ENCODE assay signal across 1 cellular context in genomic region chr12:68745904-68746571, GRCh38.
A peak's percentile ranks its signal among the peaks of the same experiment; 100 is the strongest.
TF ChIP-seq lines count a peak whose summit lies in the region.

Gene SLC35E3 (plus strand): TSS chr12:68746176. CDS start chr12:68746378, 202 bp downstream.

TF ChIP-seq in GM12878, 131 proteins besides CTCF, POLR2A, EP300 and RAD21 (continued from another document and continues in another):
- TF ChIP-seq RELB (IDR thresholded peaks at IDR 0.05; ENCODE audit: low read depth) (no peak), USF2 (IDR thresholded peaks at IDR 0.05; ENCODE audit: borderline replicate concordance, low read depth, low read length) (peak; percentile 88), KAT2A (conservative IDR thresholded peaks at IDR 0.05; ENCODE audit: control insufficient read depth, low read depth, low read length) (no peak), ZNF622 (IDR thresholded peaks at IDR 0.05) (no peak), BCL11A (IDR thresholded peaks at IDR 0.05; ENCODE audit: low read depth, low read length) (no peak), NBN (IDR thresholded peaks at IDR 0.05) (no peak), WRNIP1 (IDR thresholded peaks at IDR 0.05; ENCODE audit: borderline replicate concordance, low read depth, low read length) (no peak), NRF1 (conservative IDR thresholded peaks at IDR 0.05; ENCODE audit: low read depth, low read length) (peak; percentile 90), HDAC2 (IDR thresholded peaks at IDR 0.05) (no peak), SKIL (IDR thresholded peaks at IDR 0.05; ENCODE audit: low read depth, poor library complexity, severe bottlenecking) (no peak), ZBTB4 (CRISPR knock-in tag; IDR thresholded peaks at IDR 0.05) (no peak), ZSCAN29 (IDR thresholded peaks at IDR 0.05) (no peak), DPF2 (IDR thresholded peaks at IDR 0.05) (peak; percentile 36), SIX5 (IDR thresholded peaks at IDR 0.05; ENCODE audit: low read depth, low read length, severe bottlenecking) (peak; percentile 72), PAX5 (IDR thresholded peaks at IDR 0.05; ENCODE audit: borderline replicate concordance, low read depth, low read length) (peak; percentile 52; the same call in 1 of the 2 replicates), RB1 (IDR thresholded peaks at IDR 0.05; ENCODE audit: borderline replicate concordance) (no peak), LARP7 (IDR thresholded peaks at IDR 0.05) (peak; percentile 79), POLR2AphosphoS5 (IDR thresholded peaks at IDR 0.05; ENCODE audit: low read length) (peak; percentile 90), ZNF207 (IDR thresholded peaks at IDR 0.05; ENCODE audit: borderline replicate concordance) (no peak), RCOR1 (conservative IDR thresholded peaks at IDR 0.05; ENCODE audit: low read depth, low read length) (no peak), PRDM15 (CRISPR knock-in tag; IDR thresholded peaks at IDR 0.05) (no peak), CHD2 (IDR thresholded peaks at IDR 0.05; ENCODE audit: borderline replicate concordance, low read depth, low read length) (peak; percentile 36; the same call in 1 of the 2 replicates), EZH2 (IDR thresholded peaks at IDR 0.05; ENCODE audit: borderline replicate concordance, control insufficient read depth, low read depth, low read length) (no peak), RBBP5 (conservative IDR thresholded peaks at IDR 0.05) (no peak), STAT1 (conservative IDR thresholded peaks at IDR 0.05) (no peak), RAD51 (IDR thresholded peaks at IDR 0.05) (peak; percentile 91), REST (IDR thresholded peaks at IDR 0.05; ENCODE audit: low read depth, low read length) (no peak; the same call in 1 of the 2 replicates), MLLT1 (IDR thresholded peaks at IDR 0.05) (no peak), MXI1 (IDR thresholded peaks at IDR 0.05; ENCODE audit: low read depth, low read length) (peak; percentile 86), ZNF24 (IDR thresholded peaks at IDR 0.05) (no peak), BCL3 (IDR thresholded peaks at IDR 0.05; ENCODE audit: borderline replicate concordance, insufficient read depth, low read depth, low read length, poor library complexity, severe bottlenecking) (peak; percentile 85), GABPA (IDR thresholded peaks at IDR 0.05; ENCODE audit: low read depth) (peak; percentile 85), CREB1 (IDR thresholded peaks at IDR 0.05; ENCODE audit: low read depth) (peak; percentile 82), TAF1 (IDR thresholded peaks at IDR 0.05; ENCODE audit: borderline replicate concordance, low read depth, low read length) (peak; percentile 54; the same call in 1 of the 2 replicates), IRF4 (IDR thresholded peaks at IDR 0.05; ENCODE audit: low read depth, low read length) (no peak), E2F4 (IDR thresholded peaks at IDR 0.05; ENCODE audit: low read depth, low read length) (no peak), JUND (IDR thresholded peaks at IDR 0.05; ENCODE audit: low read depth, low read length) (no peak), IRF5 (IDR thresholded peaks at IDR 0.05; ENCODE audit: borderline replicate concordance) (no peak; the same call in 1 of the 2 replicates), CBX3 (IDR thresholded peaks at IDR 0.05; ENCODE audit: borderline replicate concordance, low read depth) (no peak), SIN3A (IDR thresholded peaks at IDR 0.05; ENCODE audit: low read depth, low read length) (no peak; the same call in 1 of the 2 replicates), HDAC6 (IDR thresholded peaks at IDR 0.05; ENCODE audit: unreplicated experiment) (no peak)
